1 cellular context compared by ENCODE assay signal in the genomic region with DNA sequence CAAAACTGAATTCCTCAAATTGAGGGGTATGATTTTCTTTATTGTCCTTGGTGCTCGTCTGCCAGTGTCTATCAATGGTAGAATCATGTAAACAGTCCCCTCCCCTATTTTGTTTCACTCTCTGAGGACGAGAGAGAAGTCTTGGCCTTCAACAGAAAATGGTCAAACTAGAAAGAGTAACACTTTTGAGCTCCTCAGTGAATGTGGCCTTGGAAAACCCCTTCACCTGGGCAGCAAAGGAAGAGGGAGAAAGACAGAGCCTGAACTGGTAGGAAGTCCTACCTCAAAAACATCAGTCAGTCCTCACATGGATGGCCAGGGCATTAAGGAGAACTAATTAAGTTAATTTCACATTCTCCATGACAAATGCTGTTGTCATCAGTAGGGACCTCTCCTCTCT.
TF ChIP-seq lines count a peak whose summit lies in the region.

No MANE protein-coding gene starts in this region.

TF ChIP-seq in K562, 482 proteins besides CTCF, POLR2A, EP300 and RAD21 (continued from another document):
- TF ChIP-seq, protein P1, sequence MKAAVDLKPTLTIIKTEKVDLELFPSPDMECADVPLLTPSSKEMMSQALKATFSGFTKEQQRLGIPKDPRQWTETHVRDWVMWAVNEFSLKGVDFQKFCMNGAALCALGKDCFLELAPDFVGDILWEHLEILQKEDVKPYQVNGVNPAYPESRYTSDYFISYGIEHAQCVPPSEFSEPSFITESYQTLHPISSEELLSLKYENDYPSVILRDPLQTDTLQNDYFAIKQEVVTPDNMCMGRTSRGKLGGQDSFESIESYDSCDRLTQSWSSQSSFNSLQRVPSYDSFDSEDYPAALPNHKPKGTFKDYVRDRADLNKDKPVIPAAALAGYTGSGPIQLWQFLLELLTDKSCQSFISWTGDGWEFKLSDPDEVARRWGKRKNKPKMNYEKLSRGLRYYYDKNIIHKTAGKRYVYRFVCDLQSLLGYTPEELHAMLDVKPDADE (conservative IDR thresholded peaks at IDR 0.05; ENCODE audit: control insufficient read depth, low read depth, low read length), result no peak
- TF ChIP-seq RBM34 (IDR thresholded peaks at IDR 0.05; ENCODE audit: borderline replicate concordance, insufficient read depth, low read length), result no peak
- TF ChIP-seq NEUROD1 (IDR thresholded peaks at IDR 0.05; ENCODE audit: borderline replicate concordance, low read depth, low read length, partially characterized antibody), result no peak
- no peak for TF ChIP-seq WHSC1 (IDR thresholded peaks at IDR 0.05; ENCODE audit: low read length)
- TF ChIP-seq HLTF (IDR thresholded peaks at IDR 0.05), result no peak
- TF ChIP-seq MTA3 (IDR thresholded peaks at IDR 0.05; ENCODE audit: borderline replicate concordance), result no peak
- TF ChIP-seq MTA1 (IDR thresholded peaks at IDR 0.05; ENCODE audit: borderline replicate concordance), result no peak
- no peak for TF ChIP-seq GABPA (tag; conservative IDR thresholded peaks at IDR 0.05; ENCODE audit: low read depth)
- TF ChIP-seq, protein P2, sequence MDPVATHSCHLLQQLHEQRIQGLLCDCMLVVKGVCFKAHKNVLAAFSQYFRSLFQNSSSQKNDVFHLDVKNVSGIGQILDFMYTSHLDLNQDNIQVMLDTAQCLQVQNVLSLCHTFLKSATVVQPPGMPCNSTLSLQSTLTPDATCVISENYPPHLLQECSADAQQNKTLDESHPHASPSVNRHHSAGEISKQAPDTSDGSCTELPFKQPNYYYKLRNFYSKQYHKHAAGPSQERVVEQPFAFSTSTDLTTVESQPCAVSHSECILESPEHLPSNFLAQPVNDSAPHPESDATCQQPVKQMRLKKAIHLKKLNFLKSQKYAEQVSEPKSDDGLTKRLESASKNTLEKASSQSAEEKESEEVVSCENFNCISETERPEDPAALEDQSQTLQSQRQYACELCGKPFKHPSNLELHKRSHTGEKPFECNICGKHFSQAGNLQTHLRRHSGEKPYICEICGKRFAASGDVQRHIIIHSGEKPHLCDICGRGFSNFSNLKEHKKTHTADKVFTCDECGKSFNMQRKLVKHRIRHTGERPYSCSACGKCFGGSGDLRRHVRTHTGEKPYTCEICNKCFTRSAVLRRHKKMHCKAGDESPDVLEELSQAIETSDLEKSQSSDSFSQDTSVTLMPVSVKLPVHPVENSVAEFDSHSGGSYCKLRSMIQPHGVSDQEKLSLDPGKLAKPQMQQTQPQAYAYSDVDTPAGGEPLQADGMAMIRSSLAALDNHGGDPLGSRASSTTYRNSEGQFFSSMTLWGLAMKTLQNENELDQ (CRISPR knock-in tag; IDR thresholded peaks at IDR 0.05; ENCODE audit: borderline replicate concordance), result peak; percentile 67; the same call in 1 of the 2 replicates
- no peak for TF ChIP-seq RHOXF2B (CRISPR knock-in tag; conservative IDR thresholded peaks at IDR 0.05)
- TF ChIP-seq SP2 (IDR thresholded peaks at IDR 0.05; ENCODE audit: extremely low read depth, low read depth, low read length, poor library complexity, severe bottlenecking), result no peak
- TF ChIP-seq, protein P3, sequence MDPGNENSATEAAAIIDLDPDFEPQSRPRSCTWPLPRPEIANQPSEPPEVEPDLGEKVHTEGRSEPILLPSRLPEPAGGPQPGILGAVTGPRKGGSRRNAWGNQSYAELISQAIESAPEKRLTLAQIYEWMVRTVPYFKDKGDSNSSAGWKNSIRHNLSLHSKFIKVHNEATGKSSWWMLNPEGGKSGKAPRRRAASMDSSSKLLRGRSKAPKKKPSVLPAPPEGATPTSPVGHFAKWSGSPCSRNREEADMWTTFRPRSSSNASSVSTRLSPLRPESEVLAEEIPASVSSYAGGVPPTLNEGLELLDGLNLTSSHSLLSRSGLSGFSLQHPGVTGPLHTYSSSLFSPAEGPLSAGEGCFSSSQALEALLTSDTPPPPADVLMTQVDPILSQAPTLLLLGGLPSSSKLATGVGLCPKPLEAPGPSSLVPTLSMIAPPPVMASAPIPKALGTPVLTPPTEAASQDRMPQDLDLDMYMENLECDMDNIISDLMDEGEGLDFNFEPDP (CRISPR knock-in tag; IDR thresholded peaks at IDR 0.05), result no peak
- TF ChIP-seq ZNF224 (CRISPR knock-in tag; IDR thresholded peaks at IDR 0.05), result 0 out of 2 replicates have a peak, but pooled peaks have one; percentile 41
- TF ChIP-seq FOXJ3 (CRISPR knock-in tag; IDR thresholded peaks at IDR 0.05), result no peak
- TF ChIP-seq FUS (optimal IDR thresholded peaks at IDR 0.05; ENCODE audit: low read depth, low read length), result no peak
- TF ChIP-seq SAP30 (IDR thresholded peaks at IDR 0.05; ENCODE audit: borderline replicate concordance, insufficient read depth, low read depth, low read length, poor library complexity, severe bottlenecking), result no peak
- TF ChIP-seq ZNF274 (IDR thresholded peaks at IDR 0.05; ENCODE audit: borderline replicate concordance, low read depth, low read length), result no peak
- no peak for TF ChIP-seq CCAR2 (IDR thresholded peaks at IDR 0.05; ENCODE audit: low read depth, low read length)
- TF ChIP-seq, protein P4, sequence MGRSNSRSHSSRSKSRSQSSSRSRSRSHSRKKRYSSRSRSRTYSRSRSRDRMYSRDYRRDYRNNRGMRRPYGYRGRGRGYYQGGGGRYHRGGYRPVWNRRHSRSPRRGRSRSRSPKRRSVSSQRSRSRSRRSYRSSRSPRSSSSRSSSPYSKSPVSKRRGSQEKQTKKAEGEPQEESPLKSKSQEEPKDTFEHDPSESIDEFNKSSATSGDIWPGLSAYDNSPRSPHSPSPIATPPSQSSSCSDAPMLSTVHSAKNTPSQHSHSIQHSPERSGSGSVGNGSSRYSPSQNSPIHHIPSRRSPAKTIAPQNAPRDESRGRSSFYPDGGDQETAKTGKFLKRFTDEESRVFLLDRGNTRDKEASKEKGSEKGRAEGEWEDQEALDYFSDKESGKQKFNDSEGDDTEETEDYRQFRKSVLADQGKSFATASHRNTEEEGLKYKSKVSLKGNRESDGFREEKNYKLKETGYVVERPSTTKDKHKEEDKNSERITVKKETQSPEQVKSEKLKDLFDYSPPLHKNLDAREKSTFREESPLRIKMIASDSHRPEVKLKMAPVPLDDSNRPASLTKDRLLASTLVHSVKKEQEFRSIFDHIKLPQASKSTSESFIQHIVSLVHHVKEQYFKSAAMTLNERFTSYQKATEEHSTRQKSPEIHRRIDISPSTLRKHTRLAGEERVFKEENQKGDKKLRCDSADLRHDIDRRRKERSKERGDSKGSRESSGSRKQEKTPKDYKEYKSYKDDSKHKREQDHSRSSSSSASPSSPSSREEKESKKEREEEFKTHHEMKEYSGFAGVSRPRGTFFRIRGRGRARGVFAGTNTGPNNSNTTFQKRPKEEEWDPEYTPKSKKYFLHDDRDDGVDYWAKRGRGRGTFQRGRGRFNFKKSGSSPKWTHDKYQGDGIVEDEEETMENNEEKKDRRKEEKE (IDR thresholded peaks at IDR 0.05; ENCODE audit: borderline replicate concordance in 1 of 2, control insufficient read depth in 1 of 2, low read depth in 2 of 2, low read length in 1 of 2), result no peak
- TF ChIP-seq, protein P5, sequence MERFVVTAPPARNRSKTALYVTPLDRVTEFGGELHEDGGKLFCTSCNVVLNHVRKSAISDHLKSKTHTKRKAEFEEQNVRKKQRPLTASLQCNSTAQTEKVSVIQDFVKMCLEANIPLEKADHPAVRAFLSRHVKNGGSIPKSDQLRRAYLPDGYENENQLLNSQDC (CRISPR knock-in tag; IDR thresholded peaks at IDR 0.05), result 0 out of 2 replicates have a peak, but pooled peaks have one; percentile 76
- no peak for TF ChIP-seq IFI16 (CRISPR knock-in tag; IDR thresholded peaks at IDR 0.05)
- TF ChIP-seq SLC30A9 (CRISPR knock-in tag; IDR thresholded peaks at IDR 0.05), result no peak
- TF ChIP-seq, protein P6, sequence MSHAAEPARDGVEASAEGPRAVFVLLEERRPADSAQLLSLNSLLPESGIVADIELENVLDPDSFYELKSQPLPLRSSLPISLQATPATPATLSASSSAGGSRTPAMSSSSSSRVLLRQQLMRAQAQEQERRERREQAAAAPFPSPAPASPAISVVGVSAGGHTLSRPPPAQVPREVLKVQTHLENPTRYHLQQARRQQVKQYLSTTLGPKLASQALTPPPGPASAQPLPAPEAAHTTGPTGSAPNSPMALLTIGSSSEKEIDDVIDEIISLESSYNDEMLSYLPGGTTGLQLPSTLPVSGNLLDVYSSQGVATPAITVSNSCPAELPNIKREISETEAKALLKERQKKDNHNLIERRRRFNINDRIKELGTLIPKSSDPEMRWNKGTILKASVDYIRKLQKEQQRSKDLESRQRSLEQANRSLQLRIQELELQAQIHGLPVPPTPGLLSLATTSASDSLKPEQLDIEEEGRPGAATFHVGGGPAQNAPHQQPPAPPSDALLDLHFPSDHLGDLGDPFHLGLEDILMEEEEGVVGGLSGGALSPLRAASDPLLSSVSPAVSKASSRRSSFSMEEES (CRISPR knock-in tag; IDR thresholded peaks at IDR 0.05), result no peak
- TF ChIP-seq, protein P7, sequence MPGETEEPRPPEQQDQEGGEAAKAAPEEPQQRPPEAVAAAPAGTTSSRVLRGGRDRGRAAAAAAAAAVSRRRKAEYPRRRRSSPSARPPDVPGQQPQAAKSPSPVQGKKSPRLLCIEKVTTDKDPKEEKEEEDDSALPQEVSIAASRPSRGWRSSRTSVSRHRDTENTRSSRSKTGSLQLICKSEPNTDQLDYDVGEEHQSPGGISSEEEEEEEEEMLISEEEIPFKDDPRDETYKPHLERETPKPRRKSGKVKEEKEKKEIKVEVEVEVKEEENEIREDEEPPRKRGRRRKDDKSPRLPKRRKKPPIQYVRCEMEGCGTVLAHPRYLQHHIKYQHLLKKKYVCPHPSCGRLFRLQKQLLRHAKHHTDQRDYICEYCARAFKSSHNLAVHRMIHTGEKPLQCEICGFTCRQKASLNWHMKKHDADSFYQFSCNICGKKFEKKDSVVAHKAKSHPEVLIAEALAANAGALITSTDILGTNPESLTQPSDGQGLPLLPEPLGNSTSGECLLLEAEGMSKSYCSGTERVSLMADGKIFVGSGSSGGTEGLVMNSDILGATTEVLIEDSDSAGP (CRISPR knock-in tag; IDR thresholded peaks at IDR 0.05), result no peak
- TF ChIP-seq YY1 (IDR thresholded peaks at IDR 0.05; ENCODE audit: borderline replicate concordance in 1 of 3, control insufficient read depth in 1 of 3, extremely low read depth in 1 of 3, insufficient read depth in 3 of 3, insufficient read length in 1 of 3, insufficient replicate concordance in 2 of 3, low read depth in 1 of 3, low read length in 2 of 3), result no peak
- TF ChIP-seq TCF3 (CRISPR knock-in tag; IDR thresholded peaks at IDR 0.05), result no peak
- TF ChIP-seq TBP (optimal IDR thresholded peaks at IDR 0.05; ENCODE audit: low read depth, low read length), result no peak
- TF ChIP-seq ARID2 (IDR thresholded peaks at IDR 0.05), result no peak
- peak; percentile 59; the same call in 1 of the 2 replicates for TF ChIP-seq ZNF282 (CRISPR knock-in tag; IDR thresholded peaks at IDR 0.05)
- no peak for TF ChIP-seq MEF2D (tag; conservative IDR thresholded peaks at IDR 0.05; ENCODE audit: low read depth)
TF ChIP-seq in K562: peak in this region for 8.
